1 cellular context compared by ENCODE assay signal in the genomic region with DNA sequence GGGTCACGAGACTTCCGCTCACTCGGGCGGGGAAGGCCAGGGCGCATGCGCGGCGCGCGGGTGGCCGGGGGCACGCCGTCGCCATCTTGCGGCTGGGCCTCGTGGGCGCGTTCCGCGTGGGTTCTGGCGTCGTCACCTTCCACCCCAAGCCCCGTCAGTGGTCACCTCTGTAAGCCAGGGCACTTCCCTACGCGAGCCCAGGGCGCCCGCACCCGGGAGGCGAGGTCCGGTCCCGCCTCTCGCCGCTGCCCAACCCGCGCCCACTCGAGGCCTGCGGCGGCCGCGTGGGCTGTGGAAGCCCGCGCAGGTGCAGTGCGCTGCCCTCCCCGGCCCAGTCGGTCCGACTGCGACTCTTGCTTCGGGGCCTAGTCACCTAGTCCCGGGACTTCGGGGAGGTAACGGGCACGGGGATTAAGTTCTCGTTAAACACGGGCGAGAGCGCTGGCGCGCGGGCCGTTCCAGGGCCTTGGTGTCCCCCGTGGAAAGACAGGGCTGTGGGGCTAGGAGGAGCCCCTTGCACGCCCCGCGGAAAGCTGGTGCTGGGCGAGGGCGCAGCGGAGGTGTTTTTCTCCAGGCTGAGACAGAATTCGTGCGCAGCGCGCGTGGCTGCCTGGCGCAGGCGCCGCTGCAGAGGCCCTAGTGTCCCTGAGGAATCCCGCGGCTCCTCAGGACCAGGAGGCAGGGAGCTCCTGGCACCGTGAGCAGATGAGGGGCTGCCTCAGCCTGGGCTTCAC.
A peak's percentile ranks its signal among the peaks of the same experiment; 100 is the strongest.
TF ChIP-seq lines count a peak whose summit lies in the region.

No MANE protein-coding gene starts in this region.

TF ChIP-seq in HepG2, 621 proteins besides CTCF, POLR2A, EP300 and RAD21 (continued from another document and continues in another):
- TF ChIP-seq, protein P1, sequence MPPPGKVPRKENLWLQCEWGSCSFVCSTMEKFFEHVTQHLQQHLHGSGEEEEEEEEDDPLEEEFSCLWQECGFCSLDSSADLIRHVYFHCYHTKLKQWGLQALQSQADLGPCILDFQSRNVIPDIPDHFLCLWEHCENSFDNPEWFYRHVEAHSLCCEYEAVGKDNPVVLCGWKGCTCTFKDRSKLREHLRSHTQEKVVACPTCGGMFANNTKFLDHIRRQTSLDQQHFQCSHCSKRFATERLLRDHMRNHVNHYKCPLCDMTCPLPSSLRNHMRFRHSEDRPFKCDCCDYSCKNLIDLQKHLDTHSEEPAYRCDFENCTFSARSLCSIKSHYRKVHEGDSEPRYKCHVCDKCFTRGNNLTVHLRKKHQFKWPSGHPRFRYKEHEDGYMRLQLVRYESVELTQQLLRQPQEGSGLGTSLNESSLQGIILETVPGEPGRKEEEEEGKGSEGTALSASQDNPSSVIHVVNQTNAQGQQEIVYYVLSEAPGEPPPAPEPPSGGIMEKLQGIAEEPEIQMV (CRISPR knock-in tag; IDR thresholded peaks at IDR 0.05; ENCODE audit: low read depth), result no peak
- TF ChIP-seq NR2F6 (IDR thresholded peaks at IDR 0.05), result no peak
- peak; percentile 78; the same call in 1 of the 2 replicates for TF ChIP-seq NR2F6 (CRISPR knock-in tag; IDR thresholded peaks at IDR 0.05)
- TF ChIP-seq ETV5 (CRISPR knock-in tag; IDR thresholded peaks at IDR 0.05; ENCODE audit: borderline replicate concordance), result peak; percentile 99
- TF ChIP-seq TMF1 (CRISPR knock-in tag; IDR thresholded peaks at IDR 0.05; ENCODE audit: low read depth), result peak; percentile 88; the same call in 1 of the 2 replicates
- no peak; the same call in 1 of the 2 replicates for TF ChIP-seq ZNF367 (CRISPR knock-in tag; IDR thresholded peaks at IDR 0.05; ENCODE audit: borderline replicate concordance)
- TF ChIP-seq KDM2A (CRISPR knock-in tag; IDR thresholded peaks at IDR 0.05; ENCODE audit: borderline replicate concordance, low read depth), result peak; percentile 97
- peak; percentile 95 for TF ChIP-seq ZNF160 (CRISPR knock-in tag; IDR thresholded peaks at IDR 0.05)
- TF ChIP-seq ESRRA (CRISPR knock-in tag; IDR thresholded peaks at IDR 0.05; ENCODE audit: low read depth), result peak; percentile 89
- no peak for TF ChIP-seq ZNF75D (CRISPR knock-in tag; IDR thresholded peaks at IDR 0.05; ENCODE audit: borderline replicate concordance)
- no peak; the same call in 1 of the 2 replicates for TF ChIP-seq ISL2 (CRISPR knock-in tag; IDR thresholded peaks at IDR 0.05)
- TF ChIP-seq, protein P2, sequence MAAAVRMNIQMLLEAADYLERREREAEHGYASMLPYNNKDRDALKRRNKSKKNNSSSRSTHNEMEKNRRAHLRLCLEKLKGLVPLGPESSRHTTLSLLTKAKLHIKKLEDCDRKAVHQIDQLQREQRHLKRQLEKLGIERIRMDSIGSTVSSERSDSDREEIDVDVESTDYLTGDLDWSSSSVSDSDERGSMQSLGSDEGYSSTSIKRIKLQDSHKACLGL (CRISPR knock-in tag; IDR thresholded peaks at IDR 0.05), result peak; percentile 81
- TF ChIP-seq KAT2B (IDR thresholded peaks at IDR 0.05; ENCODE audit: borderline replicate concordance, low read depth, low read length), result no peak
- TF ChIP-seq NR2F2 (IDR thresholded peaks at IDR 0.05; ENCODE audit: borderline replicate concordance, low read depth), result peak; percentile 39; the same call in 1 of the 2 replicates
- TF ChIP-seq ZC3H13 (CRISPR knock-in tag; IDR thresholded peaks at IDR 0.05), result peak; percentile 98
- peak; percentile 91 for TF ChIP-seq THAP11 (CRISPR knock-in tag; IDR thresholded peaks at IDR 0.05)
- TF ChIP-seq ZNF766 (CRISPR knock-in tag; IDR thresholded peaks at IDR 0.05; ENCODE audit: borderline replicate concordance), result peak; percentile 89
- no peak; the same call in 1 of the 2 replicates for TF ChIP-seq MBNL3 (CRISPR knock-in tag; conservative IDR thresholded peaks at IDR 0.05)
- TF ChIP-seq SNRNP70 (IDR thresholded peaks at IDR 0.05; ENCODE audit: low read depth, low read length), result no peak
- peak; percentile 42; the same call in 1 of the 2 replicates for TF ChIP-seq PHF21A (CRISPR knock-in tag; IDR thresholded peaks at IDR 0.05)
- TF ChIP-seq MED8 (CRISPR knock-in tag; IDR thresholded peaks at IDR 0.05; ENCODE audit: insufficient replicate concordance), result peak; percentile 85
- no peak for TF ChIP-seq HDAC6 (IDR thresholded peaks at IDR 0.05; ENCODE audit: low read depth, low read length)
- TF ChIP-seq ZSCAN12 (CRISPR knock-in tag; IDR thresholded peaks at IDR 0.05), result peak; percentile 58; the same call in 1 of the 2 replicates
- TF ChIP-seq, protein P3, sequence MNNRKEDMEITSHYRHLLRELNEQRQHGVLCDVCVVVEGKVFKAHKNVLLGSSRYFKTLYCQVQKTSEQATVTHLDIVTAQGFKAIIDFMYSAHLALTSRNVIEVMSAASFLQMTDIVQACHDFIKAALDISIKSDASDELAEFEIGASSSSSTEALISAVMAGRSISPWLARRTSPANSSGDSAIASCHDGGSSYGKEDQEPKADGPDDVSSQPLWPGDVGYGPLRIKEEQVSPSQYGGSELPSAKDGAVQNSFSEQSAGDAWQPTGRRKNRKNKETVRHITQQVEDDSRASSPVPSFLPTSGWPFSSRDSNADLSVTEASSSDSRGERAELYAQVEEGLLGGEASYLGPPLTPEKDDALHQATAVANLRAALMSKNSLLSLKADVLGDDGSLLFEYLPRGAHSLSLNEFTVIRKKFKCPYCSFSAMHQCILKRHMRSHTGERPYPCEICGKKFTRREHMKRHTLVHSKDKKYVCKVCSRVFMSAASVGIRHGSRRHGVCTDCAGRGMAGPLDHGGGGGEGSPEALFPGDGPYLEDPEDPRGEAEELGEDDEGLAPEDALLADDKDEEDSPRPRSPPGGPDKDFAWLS (CRISPR knock-in tag; IDR thresholded peaks at IDR 0.05; ENCODE audit: borderline replicate concordance), result peak; percentile 37; the same call in 1 of the 2 replicates
- peak; percentile 82 for TF ChIP-seq YEATS2 (CRISPR knock-in tag; IDR thresholded peaks at IDR 0.05; ENCODE audit: borderline replicate concordance)
- TF ChIP-seq HNRNPLL (IDR thresholded peaks at IDR 0.05; ENCODE audit: low read depth, low read length, poor library complexity, severe bottlenecking), result peak; percentile 72
- no peak for TF ChIP-seq MZF1 (CRISPR knock-in tag; IDR thresholded peaks at IDR 0.05; ENCODE audit: borderline replicate concordance)
- TF ChIP-seq RBM22 (optimal IDR thresholded peaks at IDR 0.05; ENCODE audit: low read length), result peak; percentile 78
- TF ChIP-seq ZNF598 (CRISPR knock-in tag; IDR thresholded peaks at IDR 0.05; ENCODE audit: borderline replicate concordance), result peak; percentile 67; the same call in 1 of the 2 replicates
- peak; percentile 55; the same call in 1 of the 2 replicates for TF ChIP-seq SRF (IDR thresholded peaks at IDR 0.05; ENCODE audit: low read depth, low read length)
- TF ChIP-seq, protein P4, sequence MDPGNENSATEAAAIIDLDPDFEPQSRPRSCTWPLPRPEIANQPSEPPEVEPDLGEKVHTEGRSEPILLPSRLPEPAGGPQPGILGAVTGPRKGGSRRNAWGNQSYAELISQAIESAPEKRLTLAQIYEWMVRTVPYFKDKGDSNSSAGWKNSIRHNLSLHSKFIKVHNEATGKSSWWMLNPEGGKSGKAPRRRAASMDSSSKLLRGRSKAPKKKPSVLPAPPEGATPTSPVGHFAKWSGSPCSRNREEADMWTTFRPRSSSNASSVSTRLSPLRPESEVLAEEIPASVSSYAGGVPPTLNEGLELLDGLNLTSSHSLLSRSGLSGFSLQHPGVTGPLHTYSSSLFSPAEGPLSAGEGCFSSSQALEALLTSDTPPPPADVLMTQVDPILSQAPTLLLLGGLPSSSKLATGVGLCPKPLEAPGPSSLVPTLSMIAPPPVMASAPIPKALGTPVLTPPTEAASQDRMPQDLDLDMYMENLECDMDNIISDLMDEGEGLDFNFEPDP (CRISPR knock-in tag; conservative IDR thresholded peaks at IDR 0.05), result 0 out of 2 replicates have a peak, but pooled peaks have one; percentile 94
- peak; percentile 98 for TF ChIP-seq HDAC1 (CRISPR knock-in tag; IDR thresholded peaks at IDR 0.05)
- TF ChIP-seq HIVEP1 (CRISPR knock-in tag; IDR thresholded peaks at IDR 0.05), result no peak
- TF ChIP-seq, protein P5, sequence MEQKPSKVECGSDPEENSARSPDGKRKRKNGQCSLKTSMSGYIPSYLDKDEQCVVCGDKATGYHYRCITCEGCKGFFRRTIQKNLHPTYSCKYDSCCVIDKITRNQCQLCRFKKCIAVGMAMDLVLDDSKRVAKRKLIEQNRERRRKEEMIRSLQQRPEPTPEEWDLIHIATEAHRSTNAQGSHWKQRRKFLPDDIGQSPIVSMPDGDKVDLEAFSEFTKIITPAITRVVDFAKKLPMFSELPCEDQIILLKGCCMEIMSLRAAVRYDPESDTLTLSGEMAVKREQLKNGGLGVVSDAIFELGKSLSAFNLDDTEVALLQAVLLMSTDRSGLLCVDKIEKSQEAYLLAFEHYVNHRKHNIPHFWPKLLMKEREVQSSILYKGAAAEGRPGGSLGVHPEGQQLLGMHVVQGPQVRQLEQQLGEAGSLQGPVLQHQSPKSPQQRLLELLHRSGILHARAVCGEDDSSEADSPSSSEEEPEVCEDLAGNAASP (CRISPR knock-in tag; IDR thresholded peaks at IDR 0.05; ENCODE audit: borderline replicate concordance), result peak; percentile 69
- TF ChIP-seq TARDBP (CRISPR knock-in tag; IDR thresholded peaks at IDR 0.05), result peak; percentile 70
- peak; percentile 37; the same call in 1 of the 2 replicates for TF ChIP-seq ZNF121 (CRISPR knock-in tag; IDR thresholded peaks at IDR 0.05)
- no peak for TF ChIP-seq ZNF382 (CRISPR knock-in tag; IDR thresholded peaks at IDR 0.05; ENCODE audit: borderline replicate concordance)
- TF ChIP-seq HOXA7 (CRISPR knock-in tag; IDR thresholded peaks at IDR 0.05), result peak; percentile 89
- peak; percentile 9; the same call in 1 of the 2 replicates for TF ChIP-seq SSRP1 (CRISPR knock-in tag; IDR thresholded peaks at IDR 0.05)
- TF ChIP-seq, protein P6, sequence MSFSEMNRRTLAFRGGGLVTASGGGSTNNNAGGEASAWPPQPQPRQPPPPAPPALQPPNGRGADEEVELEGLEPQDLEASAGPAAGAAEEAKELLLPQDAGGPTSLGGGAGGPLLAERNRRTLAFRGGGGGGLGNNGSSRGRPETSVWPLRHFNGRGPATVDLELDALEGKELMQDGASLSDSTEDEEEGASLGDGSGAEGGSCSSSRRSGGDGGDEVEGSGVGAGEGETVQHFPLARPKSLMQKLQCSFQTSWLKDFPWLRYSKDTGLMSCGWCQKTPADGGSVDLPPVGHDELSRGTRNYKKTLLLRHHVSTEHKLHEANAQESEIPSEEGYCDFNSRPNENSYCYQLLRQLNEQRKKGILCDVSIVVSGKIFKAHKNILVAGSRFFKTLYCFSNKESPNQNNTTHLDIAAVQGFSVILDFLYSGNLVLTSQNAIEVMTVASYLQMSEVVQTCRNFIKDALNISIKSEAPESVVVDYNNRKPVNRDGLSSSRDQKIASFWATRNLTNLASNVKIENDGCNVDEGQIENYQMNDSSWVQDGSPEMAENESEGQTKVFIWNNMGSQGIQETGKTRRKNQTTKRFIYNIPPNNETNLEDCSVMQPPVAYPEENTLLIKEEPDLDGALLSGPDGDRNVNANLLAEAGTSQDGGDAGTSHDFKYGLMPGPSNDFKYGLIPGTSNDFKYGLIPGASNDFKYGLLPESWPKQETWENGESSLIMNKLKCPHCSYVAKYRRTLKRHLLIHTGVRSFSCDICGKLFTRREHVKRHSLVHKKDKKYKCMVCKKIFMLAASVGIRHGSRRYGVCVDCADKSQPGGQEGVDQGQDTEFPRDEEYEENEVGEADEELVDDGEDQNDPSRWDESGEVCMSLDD (CRISPR knock-in tag; IDR thresholded peaks at IDR 0.05; ENCODE audit: borderline replicate concordance), result peak; percentile 74; the same call in 1 of the 2 replicates
- no peak for TF ChIP-seq ZNF124 (CRISPR knock-in tag; IDR thresholded peaks at IDR 0.05)
- TF ChIP-seq KDM1A (CRISPR knock-in tag; IDR thresholded peaks at IDR 0.05), result 0 out of 2 replicates have a peak, but pooled peaks have one; percentile 25
- TF ChIP-seq, protein P7, sequence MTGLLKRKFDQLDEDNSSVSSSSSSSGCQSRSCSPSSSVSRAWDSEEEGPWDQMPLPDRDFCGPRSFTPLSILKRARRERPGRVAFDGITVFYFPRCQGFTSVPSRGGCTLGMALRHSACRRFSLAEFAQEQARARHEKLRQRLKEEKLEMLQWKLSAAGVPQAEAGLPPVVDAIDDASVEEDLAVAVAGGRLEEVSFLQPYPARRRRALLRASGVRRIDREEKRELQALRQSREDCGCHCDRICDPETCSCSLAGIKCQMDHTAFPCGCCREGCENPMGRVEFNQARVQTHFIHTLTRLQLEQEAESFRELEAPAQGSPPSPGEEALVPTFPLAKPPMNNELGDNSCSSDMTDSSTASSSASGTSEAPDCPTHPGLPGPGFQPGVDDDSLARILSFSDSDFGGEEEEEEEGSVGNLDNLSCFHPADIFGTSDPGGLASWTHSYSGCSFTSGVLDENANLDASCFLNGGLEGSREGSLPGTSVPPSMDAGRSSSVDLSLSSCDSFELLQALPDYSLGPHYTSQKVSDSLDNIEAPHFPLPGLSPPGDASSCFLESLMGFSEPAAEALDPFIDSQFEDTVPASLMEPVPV (CRISPR knock-in tag; IDR thresholded peaks at IDR 0.05), result peak; percentile 98
- TF ChIP-seq, protein P8, sequence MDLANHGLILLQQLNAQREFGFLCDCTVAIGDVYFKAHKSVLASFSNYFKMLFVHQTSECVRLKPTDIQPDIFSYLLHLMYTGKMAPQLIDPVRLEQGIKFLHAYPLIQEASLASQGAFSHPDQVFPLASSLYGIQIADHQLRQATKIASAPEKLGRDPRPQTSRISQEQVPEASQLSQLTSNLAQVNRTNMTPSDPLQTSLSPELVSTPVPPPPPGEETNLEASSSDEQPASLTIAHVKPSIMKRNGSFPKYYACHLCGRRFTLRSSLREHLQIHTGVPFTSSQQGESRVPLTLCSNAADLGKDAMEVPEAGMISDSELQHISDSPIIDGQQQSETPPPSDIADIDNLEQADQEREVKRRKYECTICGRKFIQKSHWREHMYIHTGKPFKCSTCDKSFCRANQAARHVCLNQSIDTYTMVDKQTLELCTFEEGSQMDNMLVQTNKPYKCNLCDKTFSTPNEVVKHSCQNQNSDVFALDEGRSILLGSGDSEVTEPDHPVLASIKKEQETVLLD (CRISPR knock-in tag; IDR thresholded peaks at IDR 0.05; ENCODE audit: low read depth), result peak; percentile 49
- peak; percentile 89 for TF ChIP-seq MEIS1 (CRISPR knock-in tag; IDR thresholded peaks at IDR 0.05; ENCODE audit: borderline replicate concordance)
- peak; percentile 73 for TF ChIP-seq ZNF143 (CRISPR knock-in tag; IDR thresholded peaks at IDR 0.05)
- peak; percentile 55; the same call in 1 of the 2 replicates for TF ChIP-seq ZNF816 (CRISPR knock-in tag; IDR thresholded peaks at IDR 0.05; ENCODE audit: borderline replicate concordance)
- TF ChIP-seq, protein P9, sequence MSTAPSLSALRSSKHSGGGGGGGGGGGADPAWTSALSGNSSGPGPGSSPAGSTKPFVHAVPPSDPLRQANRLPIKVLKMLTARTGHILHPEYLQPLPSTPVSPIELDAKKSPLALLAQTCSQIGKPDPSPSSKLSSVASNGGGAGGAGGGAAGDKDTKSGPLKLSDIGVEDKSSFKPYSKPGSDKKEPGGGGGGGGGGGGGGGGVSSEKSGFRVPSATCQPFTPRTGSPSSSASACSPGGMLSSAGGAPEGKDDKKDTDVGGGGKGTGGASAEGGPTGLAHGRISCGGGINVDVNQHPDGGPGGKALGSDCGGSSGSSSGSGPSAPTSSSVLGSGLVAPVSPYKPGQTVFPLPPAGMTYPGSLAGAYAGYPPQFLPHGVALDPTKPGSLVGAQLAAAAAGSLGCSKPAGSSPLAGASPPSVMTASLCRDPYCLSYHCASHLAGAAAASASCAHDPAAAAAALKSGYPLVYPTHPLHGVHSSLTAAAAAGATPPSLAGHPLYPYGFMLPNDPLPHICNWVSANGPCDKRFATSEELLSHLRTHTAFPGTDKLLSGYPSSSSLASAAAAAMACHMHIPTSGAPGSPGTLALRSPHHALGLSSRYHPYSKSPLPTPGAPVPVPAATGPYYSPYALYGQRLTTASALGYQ (CRISPR knock-in tag; IDR thresholded peaks at IDR 0.05), result 0 out of 2 replicates have a peak, but pooled peaks have one; percentile 14
- peak; percentile 84 for TF ChIP-seq JUND (CRISPR knock-in tag; IDR thresholded peaks at IDR 0.05)
- peak; percentile 94 for TF ChIP-seq REPIN1 (CRISPR knock-in tag; IDR thresholded peaks at IDR 0.05; ENCODE audit: borderline replicate concordance, low read depth)
